In the genomic region with DNA sequence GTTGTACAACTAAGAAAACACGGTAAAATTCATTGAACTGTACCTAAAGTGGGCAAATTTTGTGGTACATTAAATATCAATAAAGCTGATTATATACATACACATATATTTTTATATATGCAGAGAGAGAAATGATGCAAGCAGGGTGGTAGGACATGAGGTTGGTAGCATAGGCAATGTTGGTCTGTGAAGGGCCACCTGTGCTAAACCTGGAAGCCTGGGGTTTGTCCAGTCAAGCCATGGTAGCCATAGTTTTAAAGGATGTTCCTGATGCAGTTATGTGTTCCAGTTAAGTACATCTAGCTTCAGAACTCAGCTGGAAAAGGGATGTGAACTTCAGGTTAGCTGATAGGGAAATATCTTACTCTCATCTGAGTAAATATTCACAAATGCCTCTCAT, we compare ENCODE assay signal across 8 cellular contexts.
DNase-seq lines count a peak whose midpoint lies in the region; ATAC-seq and TF ChIP-seq lines count a peak whose summit lies in the region.

No MANE protein-coding gene starts in this region.

- H3K9me3 ChIP-seq in sigmoid colon, result no peaks in the 10 kb centered on the region

- DNase-seq in T-helper 1 cell (no peak), NB4 (ENCODE audit: low read depth) (no peak), sigmoid colon (no peak), SKM-1 treated with dmso at 0.1 percent for 144 hours (lab: John Stamatoyannopoulos, UW; ENCODE audit: unreplicated experiment) (no peak)
- DNase-seq in stimulated activated CD4-positive, alpha-beta T cell treated with anti-CD3 and anti-CD28 coated beads, Interleukin-2, amount 100 ng/mL, for 24 hours, result no peak

- peaks cover 6% of the 10 kb centered on the region for H3K9me3 Mint-ChIP-seq in T-helper 1 cell treated with Interleukin-12 subunit alpha and Interleukin-12 subunit beta and Interleukin-4 antibody, amounts not matched to agents 30 μg/mL and 1 μg/mL, for 36 hours
- no peaks in the 10 kb centered on the region for H3K9me3 Mint-ChIP-seq in dendritic cell treated with granulocyte-macrophage colony-stimulating factor and Interleukin-4, amounts not matched to agents 40 ng/mL and 50 ng/mL, for 4 days

- peaks cover 0 to 42% (median 17%) of the 10 kb centered on the region in 4 donors for H3K4me1 ChIP-seq in sigmoid colon

- peaks cover 70% of the 10 kb centered on the region for H3K4me1 Mint-ChIP-seq in T-helper 1 cell treated with Interleukin-12 subunit alpha and Interleukin-12 subunit beta and Interleukin-4 antibody, amounts not matched to agents 30 μg/mL and 1 μg/mL, for 36 hours (ENCODE audit: low read depth)
- peaks cover 21% of the 10 kb centered on the region for H3K4me1 Mint-ChIP-seq in dendritic cell treated with granulocyte-macrophage colony-stimulating factor and Interleukin-4, amounts not matched to agents 40 ng/mL and 50 ng/mL, for 4 days (ENCODE audit: low read depth)

- H3K4me3 ChIP-seq in NB4 (ENCODE audit: low read depth, low read length) (peak overlapping the region; percentile 74), sigmoid colon (no peak overlapping the region)

- TF ChIP-seq CTCF in NB4 (IDR thresholded peaks at IDR 0.05; ENCODE audit: low read depth, low read length), result no peak
- no peak for TF ChIP-seq CTCF in sigmoid colon (IDR thresholded peaks at IDR 0.05)

- H3K36me3 Mint-ChIP-seq in T-helper 1 cell treated with Interleukin-12 subunit alpha and Interleukin-12 subunit beta and Interleukin-4 antibody, amounts not matched to agents 30 μg/mL and 1 μg/mL, for 36 hours (ENCODE audit: low read depth), result peaks cover 5% of the 10 kb centered on the region
- H3K36me3 Mint-ChIP-seq in dendritic cell treated with granulocyte-macrophage colony-stimulating factor and Interleukin-4, amounts not matched to agents 40 ng/mL and 50 ng/mL, for 4 days (ENCODE audit: low read depth), result peaks cover 12% of the 10 kb centered on the region

- WGBS in sigmoid colon, 2 donors, result 32 to 40% methylated on average over 1 of the region's 1 CpG

- peak overlapping the region; percentile 94 to 99 (median 97) for H3K27ac ChIP-seq in sigmoid colon

- peak overlapping the region; percentile 99 for H3K4me3 Mint-ChIP-seq in T-helper 1 cell treated with Interleukin-12 subunit alpha and Interleukin-12 subunit beta and Interleukin-4 antibody, amounts not matched to agents 30 μg/mL and 1 μg/mL, for 36 hours
- no peak overlapping the region for H3K4me3 Mint-ChIP-seq in dendritic cell treated with granulocyte-macrophage colony-stimulating factor and Interleukin-4, amounts not matched to agents 40 ng/mL and 50 ng/mL, for 4 days

- H3K27me3 ChIP-seq in sigmoid colon, result no peaks in the 10 kb centered on the region

- intact Hi-C loops in dendritic cell treated with granulocyte-macrophage colony-stimulating factor and Interleukin-4, amounts not matched to agents 40 ng/mL and 50 ng/mL, for 4 days (cut with micrococcal nuclease), result loop anchor here (10.0 kb wide), 1 partner anchor 1112 kb away; a partner anchor contains a TSS
- intact Hi-C loops in sigmoid colon (cut with DNase I), result loop anchor here (5.0 to 10.0 kb wide), 4 partner anchors 195 to 1812 kb away; a partner anchor contains a TSS

- H3K27ac Mint-ChIP-seq in T-helper 1 cell treated with Interleukin-12 subunit alpha and Interleukin-12 subunit beta and Interleukin-4 antibody, amounts not matched to agents 30 μg/mL and 1 μg/mL, for 36 hours, result peak overlapping the region; percentile 100
- H3K27ac Mint-ChIP-seq in dendritic cell treated with granulocyte-macrophage colony-stimulating factor and Interleukin-4, amounts not matched to agents 40 ng/mL and 50 ng/mL, for 4 days, result peak overlapping the region; percentile 100

- H3K36me3 ChIP-seq in sigmoid colon, result no peaks in the 10 kb centered on the region

- no peak for ATAC-seq in HG02981 (IDR thresholded peaks at IDR 0.05; ENCODE audit: unreplicated experiment)

- TF ChIP-seq POLR2A in NB4 (IDR thresholded peaks at IDR 0.05; ENCODE audit: extremely low read depth, insufficient read length), result no peak
- no peak for TF ChIP-seq POLR2A in sigmoid colon (IDR thresholded peaks at IDR 0.05)

- no peak for TF ChIP-seq EP300 in sigmoid colon (IDR thresholded peaks at IDR 0.05)

- peaks cover 4% of the 10 kb centered on the region for H3K27me3 Mint-ChIP-seq in T-helper 1 cell treated with Interleukin-12 subunit alpha and Interleukin-12 subunit beta and Interleukin-4 antibody, amounts not matched to agents 30 μg/mL and 1 μg/mL, for 36 hours (ENCODE audit: low read depth)
- H3K27me3 Mint-ChIP-seq in dendritic cell treated with granulocyte-macrophage colony-stimulating factor and Interleukin-4, amounts not matched to agents 40 ng/mL and 50 ng/mL, for 4 days, result no peaks in the 10 kb centered on the region
